Comparison of ENCODE assay signal across 11 cellular contexts in genomic region chr12:53844989-53845836, GRCh38.
A peak's percentile ranks its signal among the peaks of the same experiment; 100 is the strongest.
DNase-seq lines count a peak whose midpoint lies in the region; ATAC-seq, FAIRE-seq and TF ChIP-seq lines count a peak whose summit lies in the region.
"Had no signal": no experiment of that assay in that cellular context is flagged by ENCODE, and none has a peak within 500 bp of the region (broad histone marks: within the 10 kb centered on the region; RNA-seq: fewer than 3 reads in every experiment).

No MANE protein-coding gene starts in this region.

- no peaks in the 10 kb centered on the region for H3K36me3 Mint-ChIP-seq in GM23338 (ENCODE audit: low read depth)
- H3K36me3 Mint-ChIP-seq in activated naive CD4-positive, alpha-beta T cell treated with anti-CD3 and anti-CD28 coated beads for 36 hours (ENCODE audit: low read depth): no peaks in the 10 kb centered on the region
- H3K36me3 Mint-ChIP-seq: activated naive CD8-positive, alpha-beta T cell treated with anti-CD3 and anti-CD28 coated beads, Interleukin-2, amount 10 ng/mL, durations not matched to agents 7 days and 5 days had no signal

- no peaks in the 10 kb centered on the region for H4K20me1 ChIP-seq in GM23338 (replicated peaks; ENCODE audit: insufficient read depth)

- FAIRE-seq in RCC 7860 (lab: Jason Lieb, UNC): no peak
- FAIRE-seq: GM18507 had no signal

- intact Hi-C loops in activated naive CD4-positive, alpha-beta T cell treated with anti-CD3 and anti-CD28 coated beads for 36 hours (cut with micrococcal nuclease): no loop called here

- no peak overlapping the region for H3K4me3 Mint-ChIP-seq in GM23338
- H3K4me3 Mint-ChIP-seq in activated naive CD4-positive, alpha-beta T cell treated with anti-CD3 and anti-CD28 coated beads for 36 hours: no peak overlapping the region
- H3K4me3 Mint-ChIP-seq: activated naive CD8-positive, alpha-beta T cell treated with anti-CD3 and anti-CD28 coated beads, Interleukin-2, amount 10 ng/mL, durations not matched to agents 7 days and 5 days; T-helper 2 cell treated with Interferon-gamma antibody and Interleukin-4, amounts not matched to agents 5 μg/mL and 100 μg/mL, for 36 hours had no signal

- CTCF ChIA-PET in activated naive CD4-positive, alpha-beta T cell treated with anti-CD3 and anti-CD28 coated beads for 36 hours (lab: Charles Lee): interaction anchor here (1.2 kb wide), 1 partner anchor 55 kb away, joined by 3 read pairs; no protein-coding TSS in a partner anchor

- no peak overlapping the region for H3K9ac ChIP-seq in skeletal muscle satellite cell (ENCODE audit: low read depth, low read length)

- no peak overlapping the region for H3K27ac Mint-ChIP-seq in GM23338
- H3K27ac Mint-ChIP-seq in activated naive CD4-positive, alpha-beta T cell treated with anti-CD3 and anti-CD28 coated beads for 36 hours: no peak overlapping the region
- H3K27ac Mint-ChIP-seq: activated naive CD8-positive, alpha-beta T cell treated with anti-CD3 and anti-CD28 coated beads, Interleukin-2, amount 10 ng/mL, durations not matched to agents 7 days and 5 days; T-helper 2 cell treated with Interferon-gamma antibody and Interleukin-4, amounts not matched to agents 5 μg/mL and 100 μg/mL, for 36 hours had no signal

- no peak overlapping the region for H3K27ac ChIP-seq in GM23338 (ENCODE audit: low read depth)

- H3K4me2 ChIP-seq in GM23338: no peak overlapping the region
- H3K4me2 ChIP-seq in skeletal muscle satellite cell (ENCODE audit: low read length): peak overlapping the region; percentile 27

- peaks cover 9% of the 10 kb centered on the region for H3K27me3 Mint-ChIP-seq in GM23338 (ENCODE audit: insufficient read depth, low read depth, poor library complexity)
- H3K27me3 Mint-ChIP-seq in activated naive CD4-positive, alpha-beta T cell treated with anti-CD3 and anti-CD28 coated beads for 36 hours (ENCODE audit: low read depth): peaks cover 30% of the 10 kb centered on the region

- no peaks in the 10 kb centered on the region for H3K36me3 ChIP-seq in GM23338 (ENCODE audit: insufficient read depth)
- H3K36me3 ChIP-seq in skeletal muscle satellite cell (ENCODE audit: insufficient read depth, low read length): no peaks in the 10 kb centered on the region

- H3K4me3 ChIP-seq in GM23338: no peak overlapping the region
- H3K4me3 ChIP-seq in epithelial cell of proximal tubule (ENCODE audit: low read depth, low read length): no peak overlapping the region
- no peak overlapping the region for H3K4me3 ChIP-seq in skeletal muscle satellite cell (ENCODE audit: low read length)

- ATAC-seq in GM23338: peak; percentile 63

- no peaks in the 10 kb centered on the region for H3K27me3 ChIP-seq in GM23338 (ENCODE audit: insufficient read depth)
- H3K27me3 ChIP-seq in skeletal muscle satellite cell (ENCODE audit: control insufficient read depth, insufficient read depth, low read length): no peaks in the 10 kb centered on the region

- H3K9me3 Mint-ChIP-seq in GM23338: no peaks in the 10 kb centered on the region
- H3K9me3 Mint-ChIP-seq in activated naive CD4-positive, alpha-beta T cell treated with anti-CD3 and anti-CD28 coated beads for 36 hours: no peaks in the 10 kb centered on the region
- H3K9me3 Mint-ChIP-seq: activated naive CD8-positive, alpha-beta T cell treated with anti-CD3 and anti-CD28 coated beads, Interleukin-2, amount 10 ng/mL, durations not matched to agents 7 days and 5 days; T-helper 2 cell treated with Interferon-gamma antibody and Interleukin-4, amounts not matched to agents 5 μg/mL and 100 μg/mL, for 36 hours had no signal

- no peak for TF ChIP-seq CTCF in GM23338 (conservative IDR thresholded peaks at IDR 0.05; ENCODE audit: low read depth in 2 of 2)
- TF ChIP-seq CTCF in epithelial cell of proximal tubule (conservative IDR thresholded peaks at IDR 0.05; ENCODE audit: low read depth, low read length): no peak

- no peaks in the 10 kb centered on the region for H3K4me1 ChIP-seq in GM23338 (ENCODE audit: insufficient read depth)
- H3K4me1 ChIP-seq in skeletal muscle satellite cell (ENCODE audit: control insufficient read depth, insufficient read depth, low read length): peaks cover 16% of the 10 kb centered on the region

- H2AFZ ChIP-seq in GM23338: no peak overlapping the region

- H3K9me3 ChIP-seq in skeletal muscle satellite cell (replicated peaks; ENCODE audit: low read length): no peaks in the 10 kb centered on the region

- 0 out of 2 replicates have a peak, but pooled peaks cover 2% of the 10 kb centered on the region for H3K9me2 ChIP-seq in GM23338 (ENCODE audit: insufficient read depth)

- DNase-seq in GM23338 (ENCODE audit: low spot score) (peak; percentile 47), RCC 7860 (ENCODE audit: low spot score) (peak; percentile 16), epithelial cell of proximal tubule (ENCODE audit: low read depth) (peak; percentile 16), SK-N-DZ (ENCODE audit: low spot score) (no peak), T-helper 9 cell (no peak)
- DNase-seq in activated naive CD4-positive, alpha-beta T cell treated with anti-CD3 and anti-CD28 coated beads for 36 hours: no peak
- DNase-seq: activated naive CD8-positive, alpha-beta T cell treated with anti-CD3 and anti-CD28 coated beads, Interleukin-2, amount 10 ng/mL, durations not matched to agents 7 days and 5 days; retina had no signal

- peaks cover 7% of the 10 kb centered on the region; the same call in 2 of the 3 replicates for H3K4me1 Mint-ChIP-seq in GM23338
- H3K4me1 Mint-ChIP-seq in activated naive CD4-positive, alpha-beta T cell treated with anti-CD3 and anti-CD28 coated beads for 36 hours (ENCODE audit: low read depth): no peaks in the 10 kb centered on the region
- H3K4me1 Mint-ChIP-seq: activated naive CD8-positive, alpha-beta T cell treated with anti-CD3 and anti-CD28 coated beads, Interleukin-2, amount 10 ng/mL, durations not matched to agents 7 days and 5 days had no signal

- H3K79me2 ChIP-seq in GM23338 (replicated peaks; ENCODE audit: insufficient read depth): no peaks in the 10 kb centered on the region

- H3F3A ChIP-seq in GM23338 (replicated peaks; ENCODE audit: low read depth): no peaks in the 10 kb centered on the region

TF ChIP-seq in GM23338, 12 proteins besides CTCF, POLR2A, EP300 and RAD21:
- TF ChIP-seq CREB1 (CRISPR knock-in tag; IDR thresholded peaks at IDR 0.05; ENCODE audit: low read depth) (no peak), STAT1 (IDR thresholded peaks at IDR 0.05; ENCODE audit: unreplicated experiment) (no peak), POLR2AphosphoS5 (IDR thresholded peaks at IDR 0.05; ENCODE audit: low read depth) (no peak), ZNF462 (CRISPR knock-in tag; IDR thresholded peaks at IDR 0.05) (no peak), NANOG (IDR thresholded peaks at IDR 0.05; ENCODE audit: borderline replicate concordance) (no peak)
TF ChIP-seq in GM23338: peak in this region for 0.

Comparison
In these comparisons a context has a peak if more than half of its experiments do, and no peak if none do; other contexts are left out.
1. DNase-seq: peak in GM23338 (single experiment), RCC 7860 (single experiment) and epithelial cell of proximal tubule (single experiment); none in SK-N-DZ (single experiment), activated naive CD4-positive, alpha-beta T cell treated with anti-CD3 and anti-CD28 coated beads for 36 hours (single experiment) and T-helper 9 cell (single experiment).